1 cellular context compared by ENCODE assay signal in genomic region chr10:14748471-14748870, GRCh38.
TF ChIP-seq lines count a peak whose summit lies in the region.

No MANE protein-coding gene starts in this region.

TF ChIP-seq in IMR-90, 13 proteins besides CTCF, POLR2A, EP300 and RAD21 (continued from another document):
- TF ChIP-seq SMC3 (IDR thresholded peaks at IDR 0.05; ENCODE audit: low read depth, low read length): no peak
